In genomic region chr7:75637854-75638606, GRCh38 we compare ENCODE assay signal across 8 cellular contexts.
DNase-seq lines count a peak whose midpoint lies in the region; ATAC-seq and TF ChIP-seq lines count a peak whose summit lies in the region.

No MANE protein-coding gene starts in this region.

- peaks cover 4% of the 10 kb centered on the region for H3K79me2 ChIP-seq in parathyroid adenoma

- no peak overlapping the region for H3K27ac ChIP-seq in CD8-positive, alpha-beta memory T cell (ENCODE audit: low read depth, low read length)
- H3K27ac ChIP-seq in SJCRH30 = peak overlapping the region; percentile 79; the same call in 1 of the 2 replicates
- H3K27ac ChIP-seq in parathyroid adenoma = no peak overlapping the region

- DNase-seq in CD8-positive, alpha-beta memory T cell = no peak
- no peak for DNase-seq in SJCRH30
- DNase-seq in fibroblast of mammary gland (ENCODE audit: low read depth) = no peak
- no peak for DNase-seq in NCI-H748 treated with DMSO at 0.1 percent for 48 hours (lab: John Stamatoyannopoulos, UW)
- DNase-seq in NCI-H2107 treated with DMSO at 0.1 percent for 48 hours (lab: John Stamatoyannopoulos, UW; ENCODE audit: unreplicated experiment) = no peak
- no peak for DNase-seq in foreskin melanocyte

- H3K27ac Mint-ChIP-seq in CD8-positive, alpha-beta memory T cell = peak overlapping the region in 4 of 8 donors; percentile 36 to 79 (median 39)

- H3K4me3 Mint-ChIP-seq in CD8-positive, alpha-beta memory T cell = peak overlapping the region; percentile 59 to 74 (median 73)

- no peak for ATAC-seq in GM21360 (IDR thresholded peaks at IDR 0.05; ENCODE audit: unreplicated experiment)

- H3K9ac ChIP-seq in parathyroid adenoma = no peak overlapping the region

- peaks cover 7% of the 10 kb centered on the region for H3K4me1 ChIP-seq in CD8-positive, alpha-beta memory T cell (ENCODE audit: insufficient read depth, low read length)
- H3K4me1 ChIP-seq in SJCRH30 (peaks cover 10% of the 10 kb centered on the region), parathyroid adenoma (peaks cover 3% of the 10 kb centered on the region)

- POLR2A ChIA-PET in CD8-positive, alpha-beta memory T cell (lab: Charles Lee) = no interaction called here

- H3K9me3 ChIP-seq in CD8-positive, alpha-beta memory T cell (ENCODE audit: low read length) = no peaks in the 10 kb centered on the region
- H3K9me3 ChIP-seq in SJCRH30 (replicated peaks) = no peaks in the 10 kb centered on the region; the same call in 1 of the 2 replicates
- no peaks in the 10 kb centered on the region for H3K9me3 ChIP-seq in parathyroid adenoma (ENCODE audit: control insufficient read depth, low read length)

- CTCF ChIA-PET in CD8-positive, alpha-beta memory T cell (lab: Charles Lee) = no interaction called here

- H3K27me3 Mint-ChIP-seq in CD8-positive, alpha-beta memory T cell = peaks cover 0 to 3% of the 10 kb centered on the region in 2 donors

- peaks cover 16 to 20% (median 17%) of the 10 kb centered on the region in 3 donors for H3K4me1 Mint-ChIP-seq in CD8-positive, alpha-beta memory T cell

- H3K9me3 Mint-ChIP-seq in CD8-positive, alpha-beta memory T cell = peaks cover 0 to 3% (median 2%) of the 10 kb centered on the region in 5 donors

- peak overlapping the region; percentile 85 for H2AFZ ChIP-seq in parathyroid adenoma

- H3K4me2 ChIP-seq in parathyroid adenoma (ENCODE audit: low read length) = peak overlapping the region; percentile 86

- H3K4me3 ChIP-seq in CD8-positive, alpha-beta memory T cell (ENCODE audit: low read length) = no peak overlapping the region
- H3K4me3 ChIP-seq in SJCRH30 = peak overlapping the region; percentile 97
- peak overlapping the region; percentile 49 for H3K4me3 ChIP-seq in fibroblast of mammary gland (ENCODE audit: control insufficient read depth, low read depth, low read length)
- H3K4me3 ChIP-seq in parathyroid adenoma (ENCODE audit: low read depth, low read length) = peak overlapping the region; percentile 35

- no peaks in the 10 kb centered on the region for H3K27me3 ChIP-seq in CD8-positive, alpha-beta memory T cell (ENCODE audit: insufficient read depth, low read length, poor library complexity, severe bottlenecking)
- H3K27me3 ChIP-seq in SJCRH30 (no peaks in the 10 kb centered on the region), parathyroid adenoma (ENCODE audit: control insufficient read depth, insufficient read depth, low read length) (no peaks in the 10 kb centered on the region)

- H3K36me3 ChIP-seq in CD8-positive, alpha-beta memory T cell (ENCODE audit: insufficient read depth, low read length) = no peaks in the 10 kb centered on the region
- H3K36me3 ChIP-seq in SJCRH30 (no peaks in the 10 kb centered on the region), parathyroid adenoma (ENCODE audit: control insufficient read depth, insufficient read depth, low read length) (no peaks in the 10 kb centered on the region)

- TF ChIP-seq CTCF in fibroblast of mammary gland (conservative IDR thresholded peaks at IDR 0.05; ENCODE audit: control insufficient read depth, insufficient read depth, low read depth, low read length) (no peak), parathyroid adenoma (IDR thresholded peaks at IDR 0.05) (no peak)

- peaks cover 0 to 4% (median 2%) of the 10 kb centered on the region in 3 donors for H3K36me3 Mint-ChIP-seq in CD8-positive, alpha-beta memory T cell
